Comparison of ENCODE assay signal across 19 cellular contexts in the genomic region with DNA sequence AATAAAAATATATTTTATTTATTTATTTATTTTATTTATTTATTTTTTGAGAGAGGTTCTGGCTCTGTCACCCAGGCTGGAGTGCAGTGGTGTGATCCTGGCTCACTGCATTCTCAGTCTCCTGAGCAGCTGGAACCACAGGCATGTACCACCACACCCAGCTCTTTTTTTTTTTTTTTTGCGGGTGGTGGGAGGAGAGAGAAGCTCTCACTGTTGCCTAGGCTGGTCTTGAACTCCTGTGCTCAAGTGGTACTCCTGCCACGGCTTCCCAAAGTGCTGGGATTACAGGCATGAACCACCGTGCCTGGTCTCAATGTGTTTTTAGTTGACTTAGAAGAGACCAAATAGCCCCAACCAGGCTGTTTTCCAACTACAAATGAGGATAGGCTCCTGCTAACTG.
DNase-seq lines count a peak whose midpoint lies in the region; ATAC-seq and TF ChIP-seq lines count a peak whose summit lies in the region.
"Had no signal": no experiment of that assay in that cellular context is flagged by ENCODE, and none has a peak within 500 bp of the region (broad histone marks: within the 10 kb centered on the region; RNA-seq: fewer than 3 reads in every experiment).

No MANE protein-coding gene starts in this region.

- no peaks in the 10 kb centered on the region for H3K36me3 ChIP-seq in CD8-positive, alpha-beta memory T cell (ENCODE audit: insufficient read depth, low read length)
- H3K36me3 ChIP-seq in naive thymus-derived CD4-positive, alpha-beta T cell (ENCODE audit: control insufficient read depth in 2 of 3, insufficient read depth in 3 of 3, low read length in 3 of 3) = no peaks in the 10 kb centered on the region
- no peaks in the 10 kb centered on the region for H3K36me3 ChIP-seq in BE2C

- peak; percentile 35 for ATAC-seq in activated CD8-positive, alpha-beta T cell treated with anti-CD3 and anti-CD28 coated beads, Interleukin-2, amount 10 ng/mL, durations not matched to agents 7 days and 5 days
- ATAC-seq in naive thymus-derived CD4-positive, alpha-beta T cell = no peak
- ATAC-seq: A549, GM23338, K562 had no signal

- no peaks in the 10 kb centered on the region for H3K27me3 Mint-ChIP-seq in activated naive CD4-positive, alpha-beta T cell treated with anti-CD3 and anti-CD28 coated beads, Interleukin-2, amount 50 U/mL, for 24 hours
- peaks cover 2% of the 10 kb centered on the region in 2 donors for H3K27me3 Mint-ChIP-seq in CD8-positive, alpha-beta memory T cell
- H3K27me3 Mint-ChIP-seq in activated CD8-positive, alpha-beta T cell treated with anti-CD3 and anti-CD28 coated beads, Interleukin-2, amount 10 ng/mL, durations not matched to agents 7 days and 5 days (ENCODE audit: low read depth) = peaks cover 4% of the 10 kb centered on the region
- H3K27me3 Mint-ChIP-seq in naive thymus-derived CD4-positive, alpha-beta T cell = peaks cover 0 to 9% (median 0%) of the 10 kb centered on the region in 5 donors

- H3K27ac ChIP-seq in CD8-positive, alpha-beta memory T cell (ENCODE audit: low read depth, low read length) = no peak overlapping the region
- H3K27ac ChIP-seq in naive thymus-derived CD4-positive, alpha-beta T cell (ENCODE audit: low read depth, low read length) = no peak overlapping the region
- H3K27ac ChIP-seq: A549, HL-60 had no signal

- no peaks in the 10 kb centered on the region for H3K9me3 ChIP-seq in CD8-positive, alpha-beta memory T cell (ENCODE audit: low read length)
- H3K9me3 ChIP-seq in naive thymus-derived CD4-positive, alpha-beta T cell (ENCODE audit: control insufficient read depth in 2 of 3, low read length in 3 of 3) = no peaks in the 10 kb centered on the region
- H3K9me3 ChIP-seq in BE2C = no peaks in the 10 kb centered on the region

- POLR2A ChIA-PET in CD8-positive, alpha-beta memory T cell (lab: Charles Lee) = interaction anchor here (0.6 kb wide), 2 partner anchors 15 to 359 kb away, joined by 3 read pairs; no protein-coding TSS in a partner anchor
- POLR2A ChIA-PET in activated CD8-positive, alpha-beta T cell treated with anti-CD3 and anti-CD28 coated beads, Interleukin-2, amount 10 ng/mL, durations not matched to agents 7 days and 5 days (lab: Charles Lee) = interaction anchor here (1.2 kb wide), 1 partner anchor 81 kb away, joined by 3 read pairs; a partner anchor contains a TSS
- POLR2A ChIA-PET in naive thymus-derived CD4-positive, alpha-beta T cell (lab: Charles Lee) = interaction anchor here (0.7 to 5.0 kb wide), 12 partner anchors 8 to 359 kb away, joined by 3 to 25 read pairs (median 4); a partner anchor contains a TSS

- H3K4me3 Mint-ChIP-seq in activated naive CD4-positive, alpha-beta T cell treated with anti-CD3 and anti-CD28 coated beads, Interleukin-2, amount 50 U/mL, for 24 hours = peak overlapping the region; percentile 76
- H3K4me3 Mint-ChIP-seq in CD8-positive, alpha-beta memory T cell = peak overlapping the region in 4 of 7 donors; percentile 57 to 82 (median 70)
- H3K4me3 Mint-ChIP-seq in activated CD8-positive, alpha-beta T cell treated with anti-CD3 and anti-CD28 coated beads, Interleukin-2, amount 10 ng/mL, durations not matched to agents 7 days and 5 days = no peak overlapping the region
- H3K4me3 Mint-ChIP-seq in naive thymus-derived CD4-positive, alpha-beta T cell = peak overlapping the region in 7 of 10 donors; percentile 7 to 95 (median 74)
- H3K4me3 Mint-ChIP-seq: GM23338 had no signal

- H3K4me3 ChIP-seq in CD8-positive, alpha-beta memory T cell (ENCODE audit: low read length) = no peak overlapping the region
- H3K4me3 ChIP-seq in naive thymus-derived CD4-positive, alpha-beta T cell (ENCODE audit: low read length) = no peak overlapping the region
- H3K4me3 ChIP-seq in BE2C (ENCODE audit: low read depth, low read length) = no peak overlapping the region
- H3K4me3 ChIP-seq: A549, GM23338, K562 had no signal

- intact Hi-C loops in naive thymus-derived CD4-positive, alpha-beta T cell (cut with micrococcal nuclease) = loop anchor here in 1 of 2 donors (5.0 to 10.0 kb wide), 2 partner anchors 81 to 171 kb away; a partner anchor contains a TSS

- H3K4me1 ChIP-seq in CD8-positive, alpha-beta memory T cell (ENCODE audit: insufficient read depth, low read length) = peaks cover 37% of the 10 kb centered on the region
- H3K4me1 ChIP-seq in naive thymus-derived CD4-positive, alpha-beta T cell (ENCODE audit: control insufficient read depth in 2 of 2, insufficient read depth in 2 of 2, low read length in 2 of 2) = peaks cover 9 to 41% of the 10 kb centered on the region in 2 donors
- H3K4me1 ChIP-seq in BE2C = no peaks in the 10 kb centered on the region
- H3K4me1 ChIP-seq: A549 had no signal

- H3K36me3 Mint-ChIP-seq in activated naive CD4-positive, alpha-beta T cell treated with anti-CD3 and anti-CD28 coated beads, Interleukin-2, amount 50 U/mL, for 24 hours = peaks cover 2% of the 10 kb centered on the region
- H3K36me3 Mint-ChIP-seq in CD8-positive, alpha-beta memory T cell = peaks cover 0 to 3% (median 0%) of the 10 kb centered on the region in 3 donors
- H3K36me3 Mint-ChIP-seq in activated CD8-positive, alpha-beta T cell treated with anti-CD3 and anti-CD28 coated beads, Interleukin-2, amount 10 ng/mL, durations not matched to agents 7 days and 5 days (ENCODE audit: low read depth) = peaks cover 4% of the 10 kb centered on the region
- H3K36me3 Mint-ChIP-seq in naive thymus-derived CD4-positive, alpha-beta T cell = peaks cover 0 to 9% (median 5%) of the 10 kb centered on the region in 5 donors

- H3K9me3 Mint-ChIP-seq in activated naive CD4-positive, alpha-beta T cell treated with anti-CD3 and anti-CD28 coated beads, Interleukin-2, amount 50 U/mL, for 24 hours = no peaks in the 10 kb centered on the region
- no peaks in the 10 kb centered on the region for H3K9me3 Mint-ChIP-seq in CD8-positive, alpha-beta memory T cell
- H3K9me3 Mint-ChIP-seq in activated CD8-positive, alpha-beta T cell treated with anti-CD3 and anti-CD28 coated beads, Interleukin-2, amount 10 ng/mL, durations not matched to agents 7 days and 5 days (ENCODE audit: insufficient read depth) = no peaks in the 10 kb centered on the region
- H3K9me3 Mint-ChIP-seq in naive thymus-derived CD4-positive, alpha-beta T cell = peaks cover 0 to 13% (median 4%) of the 10 kb centered on the region in 11 donors

- peak overlapping the region; percentile 71 for H3K27ac Mint-ChIP-seq in activated naive CD4-positive, alpha-beta T cell treated with anti-CD3 and anti-CD28 coated beads, Interleukin-2, amount 50 U/mL, for 24 hours
- peak overlapping the region in 7 of 8 donors; percentile 52 to 89 (median 81) for H3K27ac Mint-ChIP-seq in CD8-positive, alpha-beta memory T cell
- H3K27ac Mint-ChIP-seq in activated CD8-positive, alpha-beta T cell treated with anti-CD3 and anti-CD28 coated beads, Interleukin-2, amount 10 ng/mL, durations not matched to agents 7 days and 5 days = peak overlapping the region; percentile 64
- peak overlapping the region in 8 of 9 donors; percentile 66 to 92 (median 83) for H3K27ac Mint-ChIP-seq in naive thymus-derived CD4-positive, alpha-beta T cell
- H3K27ac Mint-ChIP-seq: GM23338 had no signal

- peaks cover 64% of the 10 kb centered on the region for H3K4me1 Mint-ChIP-seq in activated naive CD4-positive, alpha-beta T cell treated with anti-CD3 and anti-CD28 coated beads, Interleukin-2, amount 50 U/mL, for 24 hours
- peaks cover 40 to 55% (median 54%) of the 10 kb centered on the region in 3 donors for H3K4me1 Mint-ChIP-seq in CD8-positive, alpha-beta memory T cell
- peaks cover 37% of the 10 kb centered on the region for H3K4me1 Mint-ChIP-seq in activated CD8-positive, alpha-beta T cell treated with anti-CD3 and anti-CD28 coated beads, Interleukin-2, amount 10 ng/mL, durations not matched to agents 7 days and 5 days (ENCODE audit: low read depth)
- peaks cover 26 to 82% (median 76%) of the 10 kb centered on the region in 7 donors for H3K4me1 Mint-ChIP-seq in naive thymus-derived CD4-positive, alpha-beta T cell

- CTCF ChIA-PET in CD8-positive, alpha-beta memory T cell (lab: Charles Lee) = interaction anchor here (0.5 to 5.8 kb wide), 2 partner anchors 33 to 37 kb away, joined by 3 to 24 read pairs; no protein-coding TSS in a partner anchor
- CTCF ChIA-PET in activated CD8-positive, alpha-beta T cell treated with anti-CD3 and anti-CD28 coated beads, Interleukin-2, amount 10 ng/mL, durations not matched to agents 7 days and 5 days (lab: Charles Lee) = interaction anchor here (1.2 to 1.7 kb wide), 3 partner anchors 10 to 34 kb away, joined by 5 read pairs; no protein-coding TSS in a partner anchor
- CTCF ChIA-PET in naive thymus-derived CD4-positive, alpha-beta T cell (lab: Charles Lee) = interaction anchor here (0.8 to 1.7 kb wide), 4 partner anchors 11 to 290 kb away, joined by 3 to 4 read pairs (median 4); no protein-coding TSS in a partner anchor

- DNase-seq in activated naive CD4-positive, alpha-beta T cell (lab: John Stamatoyannopoulos, UW) = no peak
- peak in 1 of 5 donors; percentile 15 for DNase-seq in CD8-positive, alpha-beta memory T cell
- DNase-seq in activated CD8-positive, alpha-beta T cell treated with anti-CD3 and anti-CD28 coated beads, Interleukin-2, amount 10 ng/mL, durations not matched to agents 7 days and 5 days = no peak
- peak in 1 of 9 donors; percentile 53 for DNase-seq in naive thymus-derived CD4-positive, alpha-beta T cell
- DNase-seq in BE2C (no peak), dermis blood vessel endothelial cell (no peak), GM10266 (ENCODE audit: extremely low spot score) (no peak)
- DNase-seq: DMS 273 treated with DMSO at 0.1 percent for 48 hours; NCI-H1092; NCI-H226; NCI-H526 treated with DMSO at 0.1 percent for 48 hours; NK-92 treated with Interleukin-12 subunit alpha and Interleukin-12 subunit beta, amount 100 ng/mL, for 24 hours; OCI-M1; RPMI8226 had no signal

- no peaks in the 10 kb centered on the region for H3K27me3 ChIP-seq in CD8-positive, alpha-beta memory T cell (ENCODE audit: insufficient read depth, low read length, poor library complexity, severe bottlenecking)
- H3K27me3 ChIP-seq in naive thymus-derived CD4-positive, alpha-beta T cell (ENCODE audit: control insufficient read depth in 2 of 2, insufficient read depth in 2 of 2, low read length in 2 of 2) = no peaks in the 10 kb centered on the region
- H3K27me3 ChIP-seq in BE2C = no peaks in the 10 kb centered on the region

- TF ChIP-seq CTCF in BE2C (IDR thresholded peaks at IDR 0.05; ENCODE audit: low read depth, low read length) = no peak
- TF ChIP-seq CTCF in GM10266 (IDR thresholded peaks at IDR 0.05; ENCODE audit: control insufficient read depth, insufficient read depth, low read depth, missing control alignments) = no peak
